In the genomic region with DNA sequence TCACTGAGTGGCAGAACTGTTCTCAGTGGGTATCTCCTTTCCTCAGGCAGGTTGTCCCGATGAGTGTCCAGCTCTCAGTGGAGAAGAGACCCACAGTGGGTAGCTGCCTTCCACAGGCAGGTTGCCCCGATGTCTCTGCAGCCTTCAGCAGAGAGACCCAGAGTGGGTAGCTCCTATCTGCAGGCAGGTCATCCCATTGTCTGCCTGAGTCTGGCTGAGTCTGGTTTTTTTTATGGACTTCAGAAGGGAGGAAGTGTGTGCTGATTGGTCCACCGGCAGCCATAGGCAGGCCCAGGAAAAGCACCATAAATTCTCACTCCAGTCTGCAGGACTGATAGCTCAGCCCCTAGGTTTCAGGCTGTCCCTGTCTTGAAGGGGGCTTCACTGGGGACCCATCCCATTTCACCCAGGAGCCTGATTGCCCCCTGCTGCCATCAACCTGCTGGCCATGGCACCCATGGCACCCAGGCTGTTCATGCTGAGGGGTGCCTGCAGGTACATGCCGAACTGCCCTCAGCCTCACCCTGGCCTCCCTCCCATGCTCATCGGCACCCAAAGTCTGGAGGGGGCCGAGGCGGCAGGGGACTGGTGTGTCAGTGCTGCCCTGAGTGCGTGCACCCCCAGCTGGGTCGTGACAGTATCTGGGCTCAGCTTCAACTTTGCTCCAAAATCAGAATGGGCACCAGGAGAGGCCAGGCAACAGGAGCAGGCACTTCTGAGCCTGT, we compare ENCODE assay signal across 1 cellular context.
TF ChIP-seq lines count a peak whose summit lies in the region.

No MANE protein-coding gene starts in this region.

TF ChIP-seq in GM12878, 131 proteins besides CTCF, POLR2A, EP300 and RAD21:
- TF ChIP-seq SPI1 (IDR thresholded peaks at IDR 0.05; ENCODE audit: borderline replicate concordance, insufficient read depth, low read depth, low read length) (0 out of 2 replicates have a peak, but pooled peaks have one; percentile 6), IKZF2 (IDR thresholded peaks at IDR 0.05) (no peak)
